8 cellular contexts compared by ENCODE assay signal in genomic region chr6:158818580-158819212, GRCh38. TPM values are rescaled to one million over a fixed set of nuclear protein-coding genes. Genes with fewer than 3 reads are reported as not detected.
DNase-seq lines count a peak whose midpoint lies in the region; ATAC-seq and TF ChIP-seq lines count a peak whose summit lies in the region.

No MANE protein-coding gene starts in this region.

- H3K27me3 ChIP-seq in ACC112 (ENCODE audit: insufficient read depth, low read length) (no peaks in the 10 kb centered on the region), muscle layer of colon (ENCODE audit: control insufficient read depth in 1 of 2, insufficient read depth in 2 of 2, low read length in 2 of 2) (no peaks in the 10 kb centered on the region)

- peak overlapping the region; percentile 97 to 99 for H3K4me3 Mint-ChIP-seq in stimulated activated naive B cell treated with anti-CD40 and anti-IgM and Interleukin-4, amounts not matched to agents 10 μg/mL and 1 μg/mL and 100 μg/mL, for 72 hours

- peak overlapping the region; percentile 98 for H3K27ac Mint-ChIP-seq in stimulated activated naive B cell treated with anti-CD40 and anti-IgM and Interleukin-4, amounts not matched to agents 10 μg/mL and 1 μg/mL and 100 μg/mL, for 72 hours

- H3K4me3 ChIP-seq in ACC112 (ENCODE audit: low read depth, low read length) (peak overlapping the region; percentile 81), epithelial cell of proximal tubule (ENCODE audit: low read depth, low read length) (peak overlapping the region; percentile 76), muscle layer of colon (ENCODE audit: low read depth in 1 of 2, low read length in 2 of 2) (peak overlapping the region; percentile 63 to 86)

- H2AFZ ChIP-seq in ACC112 (ENCODE audit: low read length, unreplicated experiment), result peak overlapping the region; percentile 97

- H3K36me3 ChIP-seq in ACC112 (ENCODE audit: insufficient read depth, low read length) (no peaks in the 10 kb centered on the region), muscle layer of colon (ENCODE audit: insufficient read depth, low read length) (peaks cover under 1% of the 10 kb centered on the region)

- peak; percentile 70 for DNase-seq in NOMO-1 treated with DMSO at 0.1 percent for 48 hours (lab: John Stamatoyannopoulos, UW; ENCODE audit: unreplicated experiment)
- DNase-seq in activated T-cell treated with anti-CD3 and anti-CD28 coated beads for 24 hours (ENCODE audit: low read depth), result peak; percentile 53
- DNase-seq in epithelial cell of proximal tubule (ENCODE audit: low read depth), result no peak
- peak; percentile 75 for DNase-seq in stimulated activated naive B cell treated with anti-CD40 and anti-IgM and Interleukin-4, amounts not matched to agents 10 μg/mL and 1 μg/mL and 100 μg/mL, for 72 hours

- no peak for TF ChIP-seq CTCF in epithelial cell of proximal tubule (conservative IDR thresholded peaks at IDR 0.05; ENCODE audit: low read depth, low read length)

- H3K27ac ChIP-seq in ACC112 (ENCODE audit: low read depth, low read length), result peak overlapping the region; percentile 66; the same call in 1 of the 2 replicates
- H3K27ac ChIP-seq in muscle layer of colon (ENCODE audit: low read depth, low read length), result peak overlapping the region; percentile 82

- H3K4me1 ChIP-seq in ACC112 (ENCODE audit: control insufficient read depth, insufficient read depth, low read length, unreplicated experiment) (peaks cover 17% of the 10 kb centered on the region), muscle layer of colon (ENCODE audit: insufficient read depth, low read length) (peaks cover 13% of the 10 kb centered on the region)

- no peaks in the 10 kb centered on the region for H3K9me3 Mint-ChIP-seq in stimulated activated naive B cell treated with anti-CD40 and anti-IgM and Interleukin-4, amounts not matched to agents 10 μg/mL and 1 μg/mL and 100 μg/mL, for 72 hours

- no peaks in the 10 kb centered on the region for H3K9me3 ChIP-seq in muscle layer of colon (ENCODE audit: low read length)

- ATAC-seq in GM18511 (IDR thresholded peaks at IDR 0.05; ENCODE audit: unreplicated experiment) (peak; percentile 37), HG03045 (IDR thresholded peaks at IDR 0.05; ENCODE audit: unreplicated experiment) (peak; percentile 32)
- ATAC-seq in stimulated activated naive B cell treated with anti-CD40 and anti-IgM and Interleukin-4, amounts not matched to agents 10 μg/mL and 1 μg/mL and 100 μg/mL, for 72 hours (replicated peaks), result peak; percentile 32 to 49

- peaks cover 41% of the 10 kb centered on the region for H3K79me2 ChIP-seq in ACC112 (ENCODE audit: control insufficient read depth, insufficient read depth, low read length, unreplicated experiment)

- H3K36me3 Mint-ChIP-seq in stimulated activated naive B cell treated with anti-CD40 and anti-IgM and Interleukin-4, amounts not matched to agents 10 μg/mL and 1 μg/mL and 100 μg/mL, for 72 hours, result peaks cover 38 to 44% of the 10 kb centered on the region in 2 donors

- H3K9ac ChIP-seq in muscle layer of colon (ENCODE audit: low read length), result no peak overlapping the region

- H3K27me3 Mint-ChIP-seq in stimulated activated naive B cell treated with anti-CD40 and anti-IgM and Interleukin-4, amounts not matched to agents 10 μg/mL and 1 μg/mL and 100 μg/mL, for 72 hours, result no peaks in the 10 kb centered on the region

- peaks cover 33 to 67% of the 10 kb centered on the region in 2 donors for H3K4me1 Mint-ChIP-seq in stimulated activated naive B cell treated with anti-CD40 and anti-IgM and Interleukin-4, amounts not matched to agents 10 μg/mL and 1 μg/mL and 100 μg/mL, for 72 hours

RNA-seq across cellular contexts. Expression of gene EZR, which starts 0.5 kb away (rescaled TPM):
- total RNA-seq in epithelial cell of proximal tubule, result 264 and 309 TPM in 2 replicates
